In genomic region chr11:4111834-4112233, GRCh38 we compare ENCODE assay signal across 1 cellular context.
TF ChIP-seq lines count a peak whose summit lies in the region.

No MANE protein-coding gene starts in this region.

TF ChIP-seq in HEK293, 187 proteins besides CTCF, POLR2A, EP300 and RAD21 (continued from another document):
- TF ChIP-seq ELK4 (IDR thresholded peaks at IDR 0.05; ENCODE audit: borderline replicate concordance, low read depth, low read length): no peak
- no peak for TF ChIP-seq ZNF529 (tag by site-specific recombination; IDR thresholded peaks at IDR 0.05; ENCODE audit: insufficient replicate concordance)
- no peak for TF ChIP-seq ZNF121 (tag by site-specific recombination; IDR thresholded peaks at IDR 0.05)
- TF ChIP-seq SCRT2 (tag by site-specific recombination; IDR thresholded peaks at IDR 0.05): no peak
- no peak for TF ChIP-seq IKZF3 (tag by site-specific recombination; IDR thresholded peaks at IDR 0.05)
- no peak for TF ChIP-seq ZNF37A (tag by site-specific recombination; IDR thresholded peaks at IDR 0.05)
- no peak for TF ChIP-seq GLIS1 (tag by site-specific recombination; IDR thresholded peaks at IDR 0.05)
- no peak for TF ChIP-seq ZNF112 (tag by site-specific recombination; IDR thresholded peaks at IDR 0.05)
- no peak for TF ChIP-seq ZNF704 (tag by site-specific recombination; IDR thresholded peaks at IDR 0.05)
- no peak for TF ChIP-seq ZNF701 (tag by site-specific recombination; IDR thresholded peaks at IDR 0.05)
TF ChIP-seq in HEK293: peak in this region for 2.
